22 cellular contexts compared by ENCODE assay signal in genomic region chr6:18412073-18412472, GRCh38. TPM values are rescaled to one million over a fixed set of nuclear protein-coding genes. Genes with fewer than 3 reads are reported as not detected.
DNase-seq lines count a peak whose midpoint lies in the region; ATAC-seq, FAIRE-seq and TF ChIP-seq lines count a peak whose summit lies in the region.
"Had no signal": no experiment of that assay in that cellular context is flagged by ENCODE, and none has a peak within 500 bp of the region (broad histone marks: within the 10 kb centered on the region; RNA-seq: fewer than 3 reads in every experiment).

No MANE protein-coding gene starts in this region.

- no TSS peak for BruUV-seq in GM12878 (replicated peaks; lab: Mats Ljungman, UMichigan)

- no peaks in the 10 kb centered on the region for H3K79me2 ChIP-seq in GM12878 (ENCODE audit: control insufficient read depth, insufficient read depth, low read length)

- no peaks in the 10 kb centered on the region for H3K9me3 ChIP-seq in GM12878 (replicated peaks; ENCODE audit: control insufficient read depth, insufficient read depth, low read length)
- H3K9me3 ChIP-seq in gastrocnemius medialis, result no peaks in the 10 kb centered on the region
- H3K9me3 ChIP-seq: adrenal gland had no signal

- H3K27ac ChIP-seq in GM12878 (ENCODE audit: control insufficient read depth, insufficient read depth), result no peak overlapping the region
- H3K27ac ChIP-seq in gastrocnemius medialis, result peak overlapping the region; percentile 83 to 93 (median 86)
- H3K27ac ChIP-seq: adrenal gland, neural progenitor cell, RWPE1 had no signal

- no peak overlapping the region for H3K4me3 ChIP-seq in GM12878
- H3K4me3 ChIP-seq in gastrocnemius medialis, result no peak overlapping the region
- H3K4me3 ChIP-seq: adrenal gland, GM23338, neural progenitor cell had no signal

- CTCF ChIA-PET in GM12878 (lab: Yijun Ruan, JAX), result interaction anchor here (0.6 kb wide), 1 partner anchor 17 kb away, joined by 3 read pairs; no protein-coding TSS in a partner anchor
- CTCF ChIA-PET in activated naive CD4-positive, alpha-beta T cell treated with anti-CD3 and anti-CD28 coated beads for 36 hours (lab: Charles Lee), result no interaction called here

- H4K20me1 ChIP-seq in GM12878 (ENCODE audit: control insufficient read depth, insufficient read depth), result no peaks in the 10 kb centered on the region

- no peak overlapping the region for H3K9ac ChIP-seq in GM12878 (ENCODE audit: control insufficient read depth, insufficient read depth, low read length)
- H3K9ac ChIP-seq: neural progenitor cell had no signal

- H3K4me1 ChIP-seq in GM12878 (ENCODE audit: control insufficient read depth, insufficient read depth, low read length) (no peaks in the 10 kb centered on the region), gastrocnemius medialis (peaks cover 60 to 61% of the 10 kb centered on the region in 2 donors)
- H3K4me1 ChIP-seq: adrenal gland had no signal

- TF ChIP-seq POLR2A in H54 (IDR thresholded peaks at IDR 0.05; ENCODE audit: low read depth, low read length) (no peak), GM12878 (IDR thresholded peaks at IDR 0.05; ENCODE audit: low read depth, low read length) (no peak), gastrocnemius medialis (IDR thresholded peaks at IDR 0.05) (no peak)

- no peaks in the 10 kb centered on the region for H3K27me3 Mint-ChIP-seq in activated naive CD4-positive, alpha-beta T cell treated with anti-CD3 and anti-CD28 coated beads for 36 hours (ENCODE audit: low read depth)

- H3K27me3 ChIP-seq in GM12878 (replicated peaks in 1 of 2; ENCODE audit: control insufficient read depth in 2 of 2, insufficient read depth in 2 of 2, low read length in 1 of 2) (no peaks in the 10 kb centered on the region), gastrocnemius medialis (no peaks in the 10 kb centered on the region)
- H3K27me3 ChIP-seq: adrenal gland, neural progenitor cell had no signal

- H3K36me3 ChIP-seq in GM12878 (ENCODE audit: control insufficient read depth in 2 of 2, insufficient read depth in 2 of 2, low read length in 1 of 2) (no peaks in the 10 kb centered on the region), gastrocnemius medialis (peaks cover 0 to under 1% of the 10 kb centered on the region in 2 donors)
- H3K36me3 ChIP-seq: adrenal gland, neural progenitor cell had no signal

- FAIRE-seq in H54 (lab: Jason Lieb, UNC), result peak; percentile 11
- peak; percentile 13 for FAIRE-seq in GM12878 (lab: Jason Lieb, UNC)
- FAIRE-seq: GM12891 had no signal

- H3K27ac Mint-ChIP-seq in activated naive CD4-positive, alpha-beta T cell treated with anti-CD3 and anti-CD28 coated beads for 36 hours, result no peak overlapping the region
- H3K27ac Mint-ChIP-seq: activated T-helper 2 cell treated with anti-CD3 and anti-CD28 coated beads, Interferon-gamma antibody, Interleukin-2, Interleukin-4, amounts not matched to agents 10 μg/mL and 5 μg/mL and 100 μg/mL, durations not matched to agents 14 hours and 24 hours and 36 hours; GM23338; neural progenitor cell; T-helper 1 cell treated with Interleukin-12 subunit alpha and Interleukin-12 subunit beta and Interleukin-4 antibody, amounts not matched to agents 30 μg/mL and 1 μg/mL, for 36 hours had no signal

- H3K4me3 Mint-ChIP-seq in activated naive CD4-positive, alpha-beta T cell treated with anti-CD3 and anti-CD28 coated beads for 36 hours, result no peak overlapping the region
- H3K4me3 Mint-ChIP-seq: GM23338; neural progenitor cell; T-helper 1 cell treated with Interleukin-12 subunit alpha and Interleukin-12 subunit beta and Interleukin-4 antibody, amounts not matched to agents 30 μg/mL and 1 μg/mL, for 36 hours had no signal

- no peaks in the 10 kb centered on the region for H3K4me1 Mint-ChIP-seq in activated naive CD4-positive, alpha-beta T cell treated with anti-CD3 and anti-CD28 coated beads for 36 hours (ENCODE audit: low read depth)
- H3K4me1 Mint-ChIP-seq: neural progenitor cell had no signal

- no peak overlapping the region for H3K4me2 ChIP-seq in GM12878 (ENCODE audit: control insufficient read depth, insufficient read depth)
- H3K4me2 ChIP-seq: GM23338, neural progenitor cell had no signal

- intact Hi-C loops in GM12878 (cut with micrococcal nuclease; ENCODE audit: unreplicated experiment) (no loop called here), gastrocnemius medialis (cut with DNase I; ENCODE audit: low total_unique reads) (no loop called here)
- intact Hi-C loops in activated naive CD4-positive, alpha-beta T cell treated with anti-CD3 and anti-CD28 coated beads for 36 hours (cut with micrococcal nuclease), result no loop called here

- no peaks in the 10 kb centered on the region for H3K9me3 Mint-ChIP-seq in activated naive CD4-positive, alpha-beta T cell treated with anti-CD3 and anti-CD28 coated beads for 36 hours
- H3K9me3 Mint-ChIP-seq: GM23338; neural progenitor cell; T-helper 1 cell treated with Interleukin-12 subunit alpha and Interleukin-12 subunit beta and Interleukin-4 antibody, amounts not matched to agents 30 μg/mL and 1 μg/mL, for 36 hours had no signal

- ATAC-seq in GM12878, result no peak
- ATAC-seq in gastrocnemius medialis, result no peak
- ATAC-seq: activated CD4-positive, CD25-positive, alpha-beta regulatory T cell treated with anti-CD3 and anti-CD28 coated beads, Interleukin-2, amount 50 U/mL, for 24 hours; GM23338 had no signal

- no peak overlapping the region for H2AFZ ChIP-seq in GM12878 (ENCODE audit: control insufficient read depth, low read depth, low read length)
- H2AFZ ChIP-seq: GM23338, neural progenitor cell had no signal

- in situ Hi-C loops in GM12878 (cut with MboI) (no loop called here), gastrocnemius medialis (cut with MboI; ENCODE audit: low sequenced_read_pairs in 4 of 4) (no loop called here)

- 5% methylated on average over 1 of the region's 1 CpG for WGBS in GM12878 (ENCODE audit: insufficient coverage, insufficient replicate concordance, low lambda C conversion rate, missing lambda C conversion rate)

- no peak for TF ChIP-seq EP300 in GM12878 (IDR thresholded peaks at IDR 0.05; ENCODE audit: borderline replicate concordance in 1 of 2, control insufficient read depth in 1 of 2, low read depth in 2 of 2, low read length in 2 of 2)

- RAD21 ChIA-PET in GM12878 (lab: Charles Lee; ENCODE audit: unreplicated experiment), result no interaction called here

- peaks cover 12% of the 10 kb centered on the region for H3K36me3 Mint-ChIP-seq in activated naive CD4-positive, alpha-beta T cell treated with anti-CD3 and anti-CD28 coated beads for 36 hours (ENCODE audit: low read depth)
- H3K36me3 Mint-ChIP-seq: neural progenitor cell had no signal

- SMC1A ChIA-PET in GM12878 (lab: Charles Lee; ENCODE audit: uncharacterized antibody, unreplicated experiment), result no interaction called here

- TF ChIP-seq CTCF in GM12878 (IDR thresholded peaks at IDR 0.05 in 2 of 3, conservative IDR thresholded peaks at IDR 0.05 in 1 of 3; ENCODE audit: control insufficient read depth in 2 of 3, extremely low read depth in 1 of 3, insufficient read depth in 1 of 3, low read depth in 3 of 3, low read length in 3 of 3), result no peak
- TF ChIP-seq CTCF in gastrocnemius medialis (IDR thresholded peaks at IDR 0.05 in 4 of 5, conservative IDR thresholded peaks at IDR 0.05 in 1 of 5), result no peak

- TF ChIP-seq RAD21 in GM12878 (IDR thresholded peaks at IDR 0.05; ENCODE audit: insufficient read depth, low read depth, low read length), result no peak

- POLR2A ChIA-PET in GM12878 (lab: Charles Lee), result interaction anchor here (0.6 kb wide), 1 partner anchor 33 kb away, joined by 4 read pairs; no protein-coding TSS in a partner anchor

- DNase-seq in H54 (ENCODE audit: insufficient read length, low spot score) (no peak), NOMO-1 treated with dmso at 0.1 percent for 144 hours (lab: John Stamatoyannopoulos, UW; ENCODE audit: unreplicated experiment) (peak; percentile 21), GM12878 (ENCODE audit: low read depth, low spot score) (no peak), gastrocnemius medialis (no peak), mucosa of gallbladder (ENCODE audit: low spot score) (no peak), GM03348 (ENCODE audit: low spot score) (no peak), iPS-NIHi11 (ENCODE audit: low spot score) (no peak)
- DNase-seq in activated naive CD4-positive, alpha-beta T cell treated with anti-CD3 and anti-CD28 coated beads for 36 hours, result no peak
- DNase-seq: adrenal gland; caudate nucleus; effector CD4-positive, alpha-beta T cell; head of caudate nucleus; NCI-H69; stimulated activated CD4-positive, alpha-beta T cell treated with anti-CD3 and anti-CD28 coated beads, Interleukin-1b, Interleukin-23, amount 100 ng/mL, for 48 hours had no signal

TF ChIP-seq in GM12878, 131 proteins besides CTCF, POLR2A, EP300 and RAD21 (continues in another document):
- TF ChIP-seq FOXK2 (IDR thresholded peaks at IDR 0.05) (no peak), E2F4 (IDR thresholded peaks at IDR 0.05; ENCODE audit: low read depth, low read length) (no peak)

RNA-seq across cellular contexts. Expression of gene RNF144B, which starts 24.9 kb away (rescaled TPM):
- not detected in 2 replicates for total RNA-seq in GM12878 (2013; cell fraction: nucleolus; rRNA removed)
- 0.11 and 0.17 TPM in 2 replicates for total RNA-seq in GM12878 (2014; rRNA removed)
- 0.09 and 0.18 TPM in 2 replicates for total RNA-seq in GM12878 (2014; rRNA removed; fragmentation: Illumina TruSeq; extraction: Trizol)
- 0.18 and 0.58 TPM in 2 replicates for total RNA-seq in GM12878 (2021)
- polyA plus RNA-seq in GM12878 (2011; ENCODE audit: low read depth), result not detected
- 0.03 and 0.04 TPM in 2 replicates for polyA plus RNA-seq in GM12878 (2011; rRNA removed)
- polyA plus RNA-seq in GM12878 (2011; cell fraction: cytosol; rRNA removed), result 0.01 and 0.03 TPM in 2 replicates
- polyA plus RNA-seq in GM12878 (2011; cell fraction: nucleus; rRNA removed), result 0.03 TPM in 2 replicates
- polyA plus RNA-seq in GM12878 (2012), result 0.08 and 0.12 TPM in 2 replicates
- polyA plus RNA-seq in GM12878 (2014; fragmentation: Illumina TruSeq; extraction: Trizol), result 0.09 and 0.16 TPM in 2 replicates
- under 1 TPM; 0.04 to 0.14 TPM for polyA plus RNA-seq in GM12878 (2014; fragmentation: Nextera tagmentation; extraction: Ambion mirVana)
- 0.05 and 0.14 TPM in 2 replicates for polyA plus RNA-seq in GM12878 (2014; rRNA removed)
- under 1 TPM; 0.13 to 0.18 TPM for polyA plus RNA-seq in GM12878 (2016; fragmentation: Nextera tagmentation; extraction: Ambion mirVana)
- polyA minus RNA-seq in GM12878 (2011; rRNA and poly(A)+ RNA removed), result 0.07 and 0.15 TPM in 2 replicates
- polyA minus RNA-seq in GM12878 (2011; cell fraction: cytosol; rRNA and poly(A)+ RNA removed), result not detected in 2 replicates
- 0.10 TPM in 1 of 2 replicates, not detected in the other for polyA minus RNA-seq in GM12878 (2011; cell fraction: nucleus; rRNA and poly(A)+ RNA removed)
- total RNA-seq in gastrocnemius medialis, result 10 to 100 TPM in 3 of 4 donors, 1 to 10 TPM in 1; 8.4 to 47.0 (median 31.9) TPM
- total RNA-seq in mucosa of gallbladder, result 33.9 TPM
- 1 to 10 TPM; 1.5 to 3.2 TPM for total RNA-seq in activated naive CD4-positive, alpha-beta T cell treated with anti-CD3 and anti-CD28 coated beads for 36 hours
- total RNA-seq: G401 had no signal
